15 cellular contexts compared by ENCODE assay signal in genomic region chr3:157285966-157286365, GRCh38.
DNase-seq lines count a peak whose midpoint lies in the region; ATAC-seq and TF ChIP-seq lines count a peak whose summit lies in the region.
"Had no signal": no experiment of that assay in that cellular context is flagged by ENCODE, and none has a peak within 500 bp of the region (broad histone marks: within the 10 kb centered on the region; RNA-seq: fewer than 3 reads in every experiment).

No MANE protein-coding gene starts in this region.

- H3K27me3 ChIP-seq in ACC112 (ENCODE audit: insufficient read depth, low read length) (no peaks in the 10 kb centered on the region), Loucy (ENCODE audit: insufficient read depth, low read length, poor library complexity, severe bottlenecking) (no peaks in the 10 kb centered on the region)

- no peak for ATAC-seq in GM18907 (IDR thresholded peaks at IDR 0.05; ENCODE audit: unreplicated experiment)
- ATAC-seq: GM12878 had no signal

- H2AFZ ChIP-seq in ACC112 (ENCODE audit: low read length, unreplicated experiment): no peak overlapping the region
- peak overlapping the region; percentile 11; the same call in 1 of the 2 replicates for H2AFZ ChIP-seq in Loucy (ENCODE audit: low read length)

- H3F3A ChIP-seq in Loucy (ENCODE audit: low read depth): no peaks in the 10 kb centered on the region

- H3K9ac ChIP-seq in Loucy (ENCODE audit: low read depth, low read length, poor library complexity, severe bottlenecking): no peak overlapping the region

- no peaks in the 10 kb centered on the region for H4K20me1 ChIP-seq in Loucy (ENCODE audit: insufficient read depth, low read length, poor library complexity, severe bottlenecking)

- H3K27ac ChIP-seq in ACC112 (ENCODE audit: low read depth, low read length): peak overlapping the region; percentile 97; the same call in 1 of the 2 replicates

- no peak for TF ChIP-seq CTCF in Loucy (conservative IDR thresholded peaks at IDR 0.05; ENCODE audit: low read length)

- peak; percentile 35 for DNase-seq in amniotic epithelial cell (ENCODE audit: low read depth)
- DNase-seq in iris pigment epithelial cell (ENCODE audit: low read depth): peak; percentile 35
- no peak for DNase-seq in NCI-H82 treated with DMSO at 0.1 percent for 48 hours (lab: John Stamatoyannopoulos, UW; ENCODE audit: unreplicated experiment)
- no peak for DNase-seq in kidney glomerular epithelial cell (lab: John Stamatoyannopoulos, UW)
- DNase-seq: 8988T; ACHN; C1 segment of cervical spinal cord; Calu3; CD4-positive, alpha-beta T cell; GOT3; H9 had no signal

- H3K9me3 ChIP-seq in Loucy (ENCODE audit: insufficient read depth, low read depth, low read length): no peaks in the 10 kb centered on the region

- H3K36me3 ChIP-seq in ACC112 (ENCODE audit: insufficient read depth, low read length) (no peaks in the 10 kb centered on the region), Loucy (ENCODE audit: insufficient read depth, low read length) (no peaks in the 10 kb centered on the region)

- peaks cover 78% of the 10 kb centered on the region for H3K4me1 ChIP-seq in ACC112 (ENCODE audit: control insufficient read depth, insufficient read depth, low read length, unreplicated experiment)
- H3K4me1 ChIP-seq in Loucy (ENCODE audit: insufficient read depth, low read length, poor library complexity, severe bottlenecking): peaks cover 36% of the 10 kb centered on the region

- H3K4me3 ChIP-seq in ACC112 (ENCODE audit: low read depth, low read length) (no peak overlapping the region), Loucy (ENCODE audit: low read length, poor library complexity, severe bottlenecking) (no peak overlapping the region)
- H3K4me3 ChIP-seq: GM12878 had no signal

- peak overlapping the region; percentile 36 for H3K4me2 ChIP-seq in Loucy (ENCODE audit: low read depth, low read length, poor library complexity, severe bottlenecking)

- H3K9me2 ChIP-seq in Loucy (replicated peaks; ENCODE audit: low read depth, low read length): no peaks in the 10 kb centered on the region

- H3K79me2 ChIP-seq in ACC112 (ENCODE audit: control insufficient read depth, insufficient read depth, low read length, unreplicated experiment): peaks cover 9% of the 10 kb centered on the region
- H3K79me2 ChIP-seq in Loucy (ENCODE audit: insufficient read depth, low read length): no peaks in the 10 kb centered on the region

Comparison
In these comparisons a context has a peak if more than half of its experiments do, and no peak if none do; other contexts are left out.
1. DNase-seq: peak in amniotic epithelial cell (single experiment) and iris pigment epithelial cell (single experiment); none in NCI-H82 treated with DMSO at 0.1 percent for 48 hours (single experiment) and kidney glomerular epithelial cell (single experiment).